8 cellular contexts compared by ENCODE assay signal in genomic region chr22:30591191-30591587, GRCh38. TPM values are rescaled to one million over a fixed set of nuclear protein-coding genes. Genes with fewer than 3 reads are reported as not detected.
DNase-seq lines count a peak whose midpoint lies in the region; ATAC-seq, FAIRE-seq and TF ChIP-seq lines count a peak whose summit lies in the region.

No MANE protein-coding gene starts in this region.

- no peak for ATAC-seq in HG02885 (IDR thresholded peaks at IDR 0.05; ENCODE audit: poor library complexity, unreplicated experiment)
- ATAC-seq in left lobe of liver, result no peak

- peaks cover 7% of the 10 kb centered on the region for H3K27me3 ChIP-seq in skeletal muscle satellite cell (ENCODE audit: control insufficient read depth, insufficient read depth, low read length)

- peaks cover 12% of the 10 kb centered on the region for H3K4me1 ChIP-seq in skeletal muscle satellite cell (ENCODE audit: control insufficient read depth, insufficient read depth, low read length)

- peak overlapping the region; percentile 66 for H3K4me3 ChIP-seq in GM12875 (ENCODE audit: low read depth, low read length)
- peak overlapping the region; percentile 99 for H3K4me3 ChIP-seq in fibroblast of mammary gland (ENCODE audit: control insufficient read depth, low read depth, low read length)
- peak overlapping the region; percentile 81 for H3K4me3 ChIP-seq in skeletal muscle satellite cell (ENCODE audit: low read length)

- peaks cover 32% of the 10 kb centered on the region for H3K36me3 ChIP-seq in skeletal muscle satellite cell (ENCODE audit: insufficient read depth, low read length)

- H3K9me3 ChIP-seq in skeletal muscle satellite cell (replicated peaks; ENCODE audit: low read length), result no peaks in the 10 kb centered on the region

- no peak for FAIRE-seq in RCC 7860 (lab: Jason Lieb, UNC)

- TF ChIP-seq CTCF in GM12875 (IDR thresholded peaks at IDR 0.05; ENCODE audit: borderline replicate concordance, insufficient read depth, low read depth, low read length), result no peak
- TF ChIP-seq CTCF in fibroblast of mammary gland (conservative IDR thresholded peaks at IDR 0.05; ENCODE audit: control insufficient read depth, insufficient read depth, low read depth, low read length), result no peak

- DNase-seq in RCC 7860 (ENCODE audit: low spot score) (peak; percentile 10), fibroblast of mammary gland (ENCODE audit: low read depth) (peak; percentile 46), NCI-H1417 (lab: John Stamatoyannopoulos, UW) (no peak), left lobe of liver (ENCODE audit: low spot score) (no peak)
- no peak for DNase-seq in effector CD4-positive, alpha-beta T cell

- H3K4me2 ChIP-seq in skeletal muscle satellite cell (ENCODE audit: low read length), result peak overlapping the region; percentile 79

- H3K9ac ChIP-seq in skeletal muscle satellite cell (ENCODE audit: low read depth, low read length), result peak overlapping the region; percentile 93

RNA-seq across cellular contexts. Expression of gene PES1, which starts 0.5 kb away (rescaled TPM):
- total RNA-seq in skeletal muscle satellite cell (2012; rRNA removed), result 102 and 121 TPM in 2 replicates
- 22.4 TPM for total RNA-seq in left lobe of liver

RNA-seq across cellular contexts. Expression of gene TCN2, which starts 15.8 kb away (rescaled TPM):
- 3.7 and 5.3 TPM in 2 replicates for total RNA-seq in skeletal muscle satellite cell (2012; rRNA removed)
- total RNA-seq in left lobe of liver, result 12.3 TPM

RNA-seq across cellular contexts. Expression of gene GAL3ST1, which starts 16.7 kb away (rescaled TPM):
- 0.22 TPM in 1 of 2 replicates, not detected in the other for total RNA-seq in skeletal muscle satellite cell (2012; rRNA removed)
- 1.4 TPM for total RNA-seq in left lobe of liver

RNA-seq across cellular contexts. Expression of gene SLC35E4, which starts 44.4 kb away (rescaled TPM):
- total RNA-seq in skeletal muscle satellite cell (2012; rRNA removed), result 37.5 and 58.1 TPM in 2 replicates
- total RNA-seq in left lobe of liver, result 0.33 TPM

RNA-seq across cellular contexts. Expression of gene SEC14L6, which starts 44.6 kb away (rescaled TPM):
- total RNA-seq in skeletal muscle satellite cell (2012; rRNA removed), result not detected in 2 replicates
- total RNA-seq in left lobe of liver, result 0.08 TPM

Comparison
In these comparisons a context has a peak if more than half of its experiments do, and no peak if none do; other contexts are left out.
1. DNase-seq: peak in RCC 7860 (single experiment) and fibroblast of mammary gland (single experiment); none in effector CD4-positive, alpha-beta T cell (single experiment), NCI-H1417 (0 of 3) and left lobe of liver (single experiment).
2. Peak in every context shown above with its lines, with median percentiles within 50 percentile points of each other: H3K4me3 ChIP-seq.